8 cellular contexts compared by ENCODE assay signal in genomic region chr3:39406368-39407258, GRCh38. TPM values are rescaled to one million over a fixed set of nuclear protein-coding genes. Genes with fewer than 3 reads are reported as not detected.
DNase-seq lines count a peak whose midpoint lies in the region; ATAC-seq and TF ChIP-seq lines count a peak whose summit lies in the region.

TSS of gene RPSA (plus strand) at chr3:39406720. CDS start at chr3:39407654, 934 bp downstream.

- H3K4me1 Mint-ChIP-seq in type B pancreatic cell (ENCODE audit: unreplicated experiment), result peaks cover 18% of the 10 kb centered on the region

- peak; percentile 94 to 95 for TF ChIP-seq POLR2A in adrenal gland (IDR thresholded peaks at IDR 0.05)
- TF ChIP-seq POLR2A in heart left ventricle (IDR thresholded peaks at IDR 0.05), result peak; percentile 74 to 93

- H3K27me3 ChIP-seq in adrenal gland (no peaks in the 10 kb centered on the region), heart left ventricle (no peaks in the 10 kb centered on the region)

- ATAC-seq in HG02870 (IDR thresholded peaks at IDR 0.05; ENCODE audit: unreplicated experiment), result peak; percentile 90
- ATAC-seq in heart left ventricle, result peak; percentile 92 to 99 (median 96)

- H3K4me1 ChIP-seq in adrenal gland (replicated peaks in 1 of 2) (peaks cover 6 to 20% of the 10 kb centered on the region in 2 donors), heart left ventricle (peaks cover 4 to 40% (median 23%) of the 10 kb centered on the region in 12 donors)

- H3K36me3 ChIP-seq in adrenal gland (replicated peaks in 1 of 2) (peaks cover 0 to 25% of the 10 kb centered on the region in 2 donors), heart left ventricle (peaks cover 0 to 41% (median 37%) of the 10 kb centered on the region in 9 donors)

- DNase-seq in GM13976 (ENCODE audit: low spot score), result peak; percentile 96
- DNase-seq in NCI-H146 (lab: John Stamatoyannopoulos, UW), result peak; percentile 95
- DNase-seq in T-helper 1 cell, result peak; percentile 90 to 99 (median 92)
- DNase-seq in adrenal gland, result peak; percentile 92 to 98 (median 97)
- DNase-seq in heart left ventricle, result peak; percentile 92 to 98 (median 95)
- DNase-seq in pons (ENCODE audit: low spot score), result peak; percentile 98
- DNase-seq in type B pancreatic cell (ENCODE audit: extremely low spot score, unreplicated experiment), result peak; percentile 93

- H3K36me3 Mint-ChIP-seq in type B pancreatic cell, result peaks cover 30% of the 10 kb centered on the region

- no peaks in the 10 kb centered on the region for H3K9me3 Mint-ChIP-seq in type B pancreatic cell

- H3K4me3 Mint-ChIP-seq in type B pancreatic cell, result peak within 1 kb of the TSS; percentile 95

- H3K27ac Mint-ChIP-seq in type B pancreatic cell, result peak within 1 kb of the TSS; percentile 97

- H3K27ac ChIP-seq in adrenal gland (peak within 1 kb of the TSS; percentile 60 to 86 (median 79)), heart left ventricle (peak within 1 kb of the TSS; percentile 43 to 91 (median 86))

- H3K4me3 ChIP-seq in adrenal gland, result peak within 1 kb of the TSS; percentile 56 to 85 (median 66)
- H3K4me3 ChIP-seq in heart left ventricle, result peak within 1 kb of the TSS; percentile 64 to 95 (median 76)

- peak; percentile 66 for TF ChIP-seq CTCF in GM13976 (IDR thresholded peaks at IDR 0.05; ENCODE audit: borderline replicate concordance, control extremely low read depth, extremely low read depth, insufficient read depth, missing control alignments)
- TF ChIP-seq CTCF in adrenal gland (IDR thresholded peaks at IDR 0.05), result peak in 4 of 6 experiments; percentile 26 to 43 (median 33)
- peak in 9 of 12 donors; percentile 13 to 57 (median 32) for TF ChIP-seq CTCF in heart left ventricle (IDR thresholded peaks at IDR 0.05)
- TF ChIP-seq CTCF in type B pancreatic cell (conservative IDR thresholded peaks at IDR 0.05), result peak; percentile 42

- no peaks in the 10 kb centered on the region for H3K27me3 Mint-ChIP-seq in type B pancreatic cell

- intact Hi-C loops in adrenal gland (cut with DNase I) (no loop called here), heart left ventricle (cut with DNase I) (loop anchor here in 1 of 10 donors (2.0 kb wide), 1 partner anchor 22 kb away; no protein-coding TSS in a partner anchor)

- in situ Hi-C loops in GM13976 (cut with MboI; ENCODE audit: low sequenced_read_pairs, unreplicated experiment), result no loop called here

- WGBS in adrenal gland, 4 donors, result 0 to 1% (median 0%) methylated on average over 20 to 63 of the region's 63 CpGs
- WGBS in heart left ventricle, 4 donors, result 1% methylated on average over 36 to 63 of the region's 63 CpGs

- H3K9me3 ChIP-seq in adrenal gland (replicated peaks in 1 of 3), result no peaks in the 10 kb centered on the region
- no peaks in the 10 kb centered on the region for H3K9me3 ChIP-seq in heart left ventricle

RNA-seq across cellular contexts. Expression of gene RPSA, which starts in this region (rescaled TPM):
- total RNA-seq in adrenal gland (100 to 1,000 TPM; 525 to 928 (median 720) TPM), heart left ventricle (100 to 1,000 TPM; 308 to 700 (median 426) TPM), type B pancreatic cell (ENCODE audit: low replicate concordance) (1,264 and 1,454 TPM in 2 replicates)
- polyA plus RNA-seq in adrenal gland (1,000 to 10,000 TPM; 1,002 to 1,751 (median 1,313) TPM), heart left ventricle (1,000 to 10,000 TPM in 1 of 2 donors, 100 to 1,000 TPM in 1; 619 to 1,279 TPM)

Comparison
In these comparisons a context has a peak if more than half of its experiments do, and no peak if none do; other contexts are left out.
1. Peak in every context shown above with its lines: DNase-seq, ATAC-seq, H3K4me3 ChIP-seq and H3K27ac ChIP-seq.